Comparison of ENCODE assay signal across 8 cellular contexts in the genomic region with DNA sequence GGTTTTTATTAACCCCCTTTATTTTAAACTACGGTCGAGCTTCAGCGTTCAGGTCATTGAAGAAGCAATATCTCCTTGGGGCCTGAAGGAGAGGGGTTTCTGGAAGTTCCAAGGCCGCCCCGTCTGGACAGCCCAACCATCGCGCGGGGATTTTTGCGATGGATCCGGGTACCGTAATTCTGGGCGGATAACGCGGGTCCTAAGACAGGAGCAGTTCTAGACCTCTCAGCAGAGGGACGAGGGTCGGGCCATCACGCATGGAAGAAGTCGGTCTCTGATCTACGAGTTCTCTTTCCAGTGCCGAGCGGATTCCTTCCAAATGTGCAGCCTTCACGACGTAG. TPM values are rescaled to one million over a fixed set of nuclear protein-coding genes. Genes with fewer than 3 reads are reported as not detected.
DNase-seq lines count a peak whose midpoint lies in the region; FAIRE-seq and TF ChIP-seq lines count a peak whose summit lies in the region.

No MANE protein-coding gene starts in this region.

- H3K4me3 ChIP-seq in GM12875 (ENCODE audit: low read depth, low read length) (peak overlapping the region; percentile 92), NT2/D1 (ENCODE audit: insufficient read length, low read depth) (peak overlapping the region; percentile 93), skeletal muscle cell (ENCODE audit: low read depth, low read length) (peak overlapping the region; percentile 94)

- H3K27me3 ChIP-seq in NT2/D1 (ENCODE audit: insufficient read depth, insufficient read length) = peaks cover 9% of the 10 kb centered on the region

- H3K9me3 ChIP-seq in NT2/D1 (ENCODE audit: insufficient read depth, low read length) = no peaks in the 10 kb centered on the region

- DNase-seq in NT2/D1 (ENCODE audit: low read depth, low spot score) = no peak
- DNase-seq in fibroblast of peridontal ligament (ENCODE audit: extremely low read depth) = peak; percentile 67
- no peak for DNase-seq in skeletal muscle cell (ENCODE audit: low read depth)
- no peak for DNase-seq in cortex of kidney (lab: John Stamatoyannopoulos, UW)
- DNase-seq in frontal cortex (ENCODE audit: low spot score in 2 of 2) = no peak
- no peak for DNase-seq in NCI-H2227 (lab: John Stamatoyannopoulos, UW; ENCODE audit: unreplicated experiment)
- DNase-seq in NCI-H526 treated with DMSO at 0.1 percent for 48 hours (lab: John Stamatoyannopoulos, UW) = no peak

- no peaks in the 10 kb centered on the region for H3K36me3 ChIP-seq in NT2/D1 (ENCODE audit: insufficient read depth, insufficient read length, low read length)

- peaks cover 10% of the 10 kb centered on the region for H3K4me1 ChIP-seq in NT2/D1 (ENCODE audit: insufficient read depth, insufficient read length)

- H3K9ac ChIP-seq in NT2/D1 (ENCODE audit: insufficient read length, low read depth) = peak overlapping the region; percentile 90

- no peak for TF ChIP-seq CTCF in GM12875 (IDR thresholded peaks at IDR 0.05; ENCODE audit: borderline replicate concordance, insufficient read depth, low read depth, low read length)

- FAIRE-seq in frontal cortex (lab: Jason Lieb, UNC) = no peak

RNA-seq across cellular contexts. Expression of a gene that starts 3.6 kb away (rescaled TPM):
- total RNA-seq in frontal cortex = 7.7 TPM

RNA-seq across cellular contexts. Expression of a gene that starts 10.2 kb away (rescaled TPM):
- total RNA-seq in frontal cortex = 23.6 TPM

RNA-seq across cellular contexts. Expression of a gene that starts 23.7 kb away (rescaled TPM):
- total RNA-seq in frontal cortex = 23.6 TPM

RNA-seq across cellular contexts. Expression of a gene that starts 24.0 kb away (rescaled TPM):
- total RNA-seq in frontal cortex = 3.7 TPM

RNA-seq across cellular contexts. Expression of a gene that starts 34.2 kb away (rescaled TPM):
- 6.5 TPM for total RNA-seq in frontal cortex
